17 cellular contexts compared by ENCODE assay signal in genomic region chr5:11334404-11334803, GRCh38.
DNase-seq lines count a peak whose midpoint lies in the region; ATAC-seq and TF ChIP-seq lines count a peak whose summit lies in the region.
"Had no signal": no experiment of that assay in that cellular context is flagged by ENCODE, and none has a peak within 500 bp of the region (broad histone marks: within the 10 kb centered on the region; RNA-seq: fewer than 3 reads in every experiment).

No MANE protein-coding gene starts in this region.

- H3K9me2 ChIP-seq in GM23248 (ENCODE audit: insufficient read depth) (no peaks in the 10 kb centered on the region), PC-9 (ENCODE audit: insufficient read depth) (no peaks in the 10 kb centered on the region)

- no peak overlapping the region for H3K9ac ChIP-seq in GM23248
- H3K9ac ChIP-seq: BLaER1 treated with 17β-estradiol and CSF1 and Interleukin-3, amounts not matched to agents 10 nM and 100 nM had no signal

- intact Hi-C loops in PC-9 (cut with micrococcal nuclease; ENCODE audit: unreplicated experiment) (loop anchor here (2.0 to 5.0 kb wide), 2 partner anchors 640 to 882 kb away; no protein-coding TSS in a partner anchor), A673 (cut with micrococcal nuclease; ENCODE audit: unreplicated experiment) (no loop called here)

- H3K27ac ChIP-seq in GM23248 = no peak overlapping the region
- H3K27ac ChIP-seq in PC-9 = no peak overlapping the region
- H3K27ac ChIP-seq in A673 (ENCODE audit: low read depth, low read length, poor library complexity, severe bottlenecking) = no peak overlapping the region
- H3K27ac ChIP-seq: BLaER1 treated with 17β-estradiol and CSF1 and Interleukin-3, amounts not matched to agents 10 nM and 100 nM had no signal

- H3K9me3 ChIP-seq in GM23248 (ENCODE audit: low read depth) (no peaks in the 10 kb centered on the region), PC-9 (ENCODE audit: insufficient read depth, low read depth) (no peaks in the 10 kb centered on the region), A673 (ENCODE audit: low read depth, low read length, poor library complexity, severe bottlenecking) (no peaks in the 10 kb centered on the region)

- H3K27me3 ChIP-seq in GM23248 (replicated peaks; ENCODE audit: insufficient read depth) = no peaks in the 10 kb centered on the region
- peaks cover 16% of the 10 kb centered on the region for H3K27me3 ChIP-seq in PC-9 (ENCODE audit: insufficient read depth, low read depth)
- no peaks in the 10 kb centered on the region for H3K27me3 ChIP-seq in A673 (replicated peaks; ENCODE audit: insufficient read depth, low read depth, low read length, poor library complexity)
- H3K27me3 ChIP-seq: BLaER1 treated with 17β-estradiol and CSF1 and Interleukin-3, amounts not matched to agents 10 nM and 100 nM had no signal

- H3K36me3 ChIP-seq in GM23248 (ENCODE audit: low read depth) = no peaks in the 10 kb centered on the region
- no peaks in the 10 kb centered on the region for H3K36me3 ChIP-seq in PC-9 (ENCODE audit: low read depth)
- no peaks in the 10 kb centered on the region for H3K36me3 ChIP-seq in A673 (ENCODE audit: insufficient read depth, low read length, poor library complexity, severe bottlenecking)
- H3K36me3 ChIP-seq: BLaER1 treated with 17β-estradiol and CSF1 and Interleukin-3, amounts not matched to agents 10 nM and 100 nM had no signal

- H3F3A ChIP-seq in GM23248 (ENCODE audit: insufficient read depth) (no peaks in the 10 kb centered on the region), PC-9 (ENCODE audit: insufficient read depth, low read depth) (no peaks in the 10 kb centered on the region)

- CTCF ChIA-PET in PC-9 (lab: Charles Lee) = no interaction called here
- CTCF ChIA-PET in A673 (lab: Charles Lee) = no interaction called here

- 24 to 34% methylated on average over 3 of the region's 3 CpGs for WGBS in GM23248 (ENCODE audit: low coverage in 1 of 2, low lambda C conversion rate in 2 of 2, missing lambda C conversion rate in 2 of 2), 2 experiments

- H2AFZ ChIP-seq in GM23248 (no peak overlapping the region), PC-9 (no peak overlapping the region)

- no TSS peak for BruUV-seq in PC-9 (replicated peaks; lab: Mats Ljungman, UMichigan)
- no TSS peak for BruUV-seq in A673 (replicated peaks; lab: Mats Ljungman, UMichigan)

- ATAC-seq in GM19023 (IDR thresholded peaks at IDR 0.05; ENCODE audit: unreplicated experiment) = no peak
- ATAC-seq: HCT116, K562 had no signal

- H3K4me2 ChIP-seq in GM23248 (ENCODE audit: unreplicated experiment) (no peak overlapping the region), PC-9 (no peak overlapping the region)
- H3K4me2 ChIP-seq: BLaER1 treated with 17β-estradiol and CSF1 and Interleukin-3, amounts not matched to agents 10 nM and 100 nM had no signal

- no peaks in the 10 kb centered on the region for H3K79me2 ChIP-seq in GM23248 (ENCODE audit: insufficient read depth)
- no peaks in the 10 kb centered on the region for H3K79me2 ChIP-seq in PC-9 (ENCODE audit: low read depth)

- DNase-seq in NCI-H82 (lab: John Stamatoyannopoulos, UW) = peak; percentile 31
- no peak for DNase-seq in NCI-H82 treated with DMSO at 0.1 percent for 48 hours (lab: John Stamatoyannopoulos, UW; ENCODE audit: unreplicated experiment)
- DNase-seq in GM23248 = peak; percentile 3
- DNase-seq in PC-9 = peak in 1 of 2 experiments; percentile 24
- DNase-seq in NCI-H2227 (lab: John Stamatoyannopoulos, UW; ENCODE audit: unreplicated experiment) = no peak
- no peak for DNase-seq in A673 (ENCODE audit: low spot score)
- DNase-seq: CD8-positive, alpha-beta memory T cell; DND-41; GF-D8; NCI-H1105 treated with DMSO at 0.1 percent for 48 hours; NCI-H187; NCI-H345; NCI-H524 treated with DMSO at 0.1 percent for 48 hours had no signal

- no peaks in the 10 kb centered on the region for H3K4me1 ChIP-seq in GM23248 (ENCODE audit: insufficient read depth)
- H3K4me1 ChIP-seq in PC-9 (replicated peaks; ENCODE audit: insufficient read depth) = no peaks in the 10 kb centered on the region
- no peaks in the 10 kb centered on the region for H3K4me1 ChIP-seq in A673 (ENCODE audit: insufficient read depth, low read length, poor library complexity, severe bottlenecking)

- in situ Hi-C loops in GM23248 (cut with MboI) = no loop called here

- TF ChIP-seq CTCF in PC-9 (conservative IDR thresholded peaks at IDR 0.05) = peak; percentile 53; the same call in 1 of the 2 replicates
- TF ChIP-seq CTCF in A673 (conservative IDR thresholded peaks at IDR 0.05; ENCODE audit: low read depth, low read length) = no peak

- H4K20me1 ChIP-seq in GM23248 (ENCODE audit: insufficient read depth) (no peaks in the 10 kb centered on the region), PC-9 (ENCODE audit: insufficient read depth) (no peaks in the 10 kb centered on the region)
- H4K20me1 ChIP-seq: BLaER1 treated with 17β-estradiol and CSF1 and Interleukin-3, amounts not matched to agents 10 nM and 100 nM had no signal

- no peak overlapping the region for H3K4me3 ChIP-seq in GM23248
- no peak overlapping the region for H3K4me3 ChIP-seq in PC-9
- no peak overlapping the region for H3K4me3 ChIP-seq in A673 (ENCODE audit: low read depth, low read length, poor library complexity, severe bottlenecking)
- H3K4me3 ChIP-seq: BLaER1 treated with 17β-estradiol and CSF1 and Interleukin-3, amounts not matched to agents 10 nM and 100 nM; K562 had no signal

- POLR2A ChIA-PET in PC-9 (lab: Charles Lee; ENCODE audit: unreplicated experiment) = no interaction called here
- POLR2A ChIA-PET in A673 (lab: Charles Lee; ENCODE audit: low non-redundant PET) = no interaction called here

Comparison
In these comparisons a context has a peak if more than half of its experiments do, and no peak if none do; other contexts are left out.
1. DNase-seq: peak in NCI-H82 (single experiment) and GM23248 (single experiment); none in NCI-H82 treated with DMSO at 0.1 percent for 48 hours (single experiment), NCI-H2227 (single experiment) and A673 (single experiment).